In the genomic region with DNA sequence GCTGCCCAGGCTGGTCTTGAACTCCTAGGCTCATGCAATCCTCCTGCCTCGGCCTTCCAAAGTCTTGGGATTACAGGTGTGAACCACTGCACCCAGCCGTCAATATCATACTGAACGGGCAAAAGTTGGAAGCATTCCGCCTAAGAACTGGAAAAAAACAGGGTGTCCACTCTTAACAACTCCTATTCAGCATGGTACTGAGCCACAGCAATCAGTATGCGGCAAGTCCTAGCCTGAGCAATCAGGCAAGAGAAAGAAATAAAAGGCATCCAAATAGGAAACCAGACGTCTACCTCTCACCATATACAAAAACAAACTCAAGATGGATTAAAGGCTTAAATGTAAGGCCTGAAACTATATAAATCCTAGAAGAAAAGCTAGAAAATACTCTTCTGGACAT, we compare ENCODE assay signal across 15 cellular contexts.
DNase-seq lines count a peak whose midpoint lies in the region; ATAC-seq and TF ChIP-seq lines count a peak whose summit lies in the region.
"Had no signal": no experiment of that assay in that cellular context is flagged by ENCODE, and none has a peak within 500 bp of the region (broad histone marks: within the 10 kb centered on the region; RNA-seq: fewer than 3 reads in every experiment).

No MANE protein-coding gene starts in this region.

- H3K4me1 Mint-ChIP-seq in activated CD8-positive, alpha-beta T cell treated with anti-CD3 and anti-CD28 coated beads for 36 hours (ENCODE audit: low read depth), result peaks cover 66% of the 10 kb centered on the region
- peaks cover 63% of the 10 kb centered on the region for H3K4me1 Mint-ChIP-seq in activated CD8-positive, alpha-beta T cell treated with anti-CD3 and anti-CD28 coated beads, Interleukin-2, amount 10 ng/mL, durations not matched to agents 7 days and 5 days (ENCODE audit: low read depth)
- H3K4me1 Mint-ChIP-seq in activated naive CD8-positive, alpha-beta T cell treated with anti-CD3 and anti-CD28 coated beads for 36 hours, result peaks cover 56% of the 10 kb centered on the region

- TF ChIP-seq CTCF in activated CD8-positive, alpha-beta T cell treated with anti-CD3 and anti-CD28 coated beads for 36 hours (IDR thresholded peaks at IDR 0.05), result no peak
- TF ChIP-seq CTCF in foreskin keratinocyte (conservative IDR thresholded peaks at IDR 0.05) (no peak), thyroid gland (IDR thresholded peaks at IDR 0.05) (no peak)

- DNase-seq in activated CD8-positive, alpha-beta T cell treated with anti-CD3 and anti-CD28 coated beads for 36 hours, result no peak
- no peak for DNase-seq in activated CD8-positive, alpha-beta T cell treated with anti-CD3 and anti-CD28 coated beads, Interleukin-2, amount 10 ng/mL, durations not matched to agents 7 days and 5 days
- no peak for DNase-seq in activated naive CD8-positive, alpha-beta T cell treated with anti-CD3 and anti-CD28 coated beads for 36 hours
- DNase-seq in foreskin keratinocyte, result peak; percentile 54 to 82
- no peak for DNase-seq in thyroid gland
- no peak for DNase-seq in DMS153 treated with DMSO at 0.1 percent for 48 hours (lab: John Stamatoyannopoulos, UW; ENCODE audit: unreplicated experiment)
- DNase-seq in NCI-H1930 (lab: John Stamatoyannopoulos, UW), result no peak
- DNase-seq in NCI-H2081 (lab: John Stamatoyannopoulos, UW), result no peak
- DNase-seq: ACHN, endodermal cell, left lung, NCI-H1417, NCI-H345 had no signal

- ATAC-seq in activated CD8-positive, alpha-beta T cell treated with anti-CD3 and anti-CD28 coated beads for 36 hours, result no peak
- ATAC-seq in activated CD8-positive, alpha-beta T cell treated with anti-CD3 and anti-CD28 coated beads, Interleukin-2, amount 10 ng/mL, durations not matched to agents 7 days and 5 days, result no peak
- ATAC-seq in foreskin keratinocyte, result peak; percentile 38
- ATAC-seq: left lung; natural killer cell treated with Interleukin-12 subunit alpha and Interleukin-12 subunit beta and Interleukin-15 and Interleukin-18, amount 100 ng/mL, for 72 hours had no signal

- H3K27ac ChIP-seq in foreskin keratinocyte (peak overlapping the region; percentile 43), thyroid gland (peak overlapping the region in 2 of 3 donors; percentile 46 to 97)
- H3K27ac ChIP-seq: hepatocyte had no signal

- no peaks in the 10 kb centered on the region for H3K9me3 ChIP-seq in thyroid gland
- H3K9me3 ChIP-seq: left lung had no signal

- intact Hi-C loops in activated CD8-positive, alpha-beta T cell treated with anti-CD3 and anti-CD28 coated beads for 36 hours (cut with micrococcal nuclease), result no loop called here
- intact Hi-C loops in thyroid gland (cut with DNase I), result no loop called here

- CTCF ChIA-PET in activated CD8-positive, alpha-beta T cell treated with anti-CD3 and anti-CD28 coated beads for 36 hours (lab: Charles Lee), result interaction anchor here (1.0 to 5.5 kb wide), 5 partner anchors 12 to 131 kb away, joined by 4 to 18 read pairs (median 6); a partner anchor contains a TSS
- CTCF ChIA-PET in activated CD8-positive, alpha-beta T cell treated with anti-CD3 and anti-CD28 coated beads, Interleukin-2, amount 10 ng/mL, durations not matched to agents 7 days and 5 days (lab: Charles Lee), result interaction anchor here (1.1 to 6.4 kb wide), 2 partner anchors 17 to 130 kb away, joined by 3 to 62 read pairs; no protein-coding TSS in a partner anchor

- H3K27ac Mint-ChIP-seq in activated CD8-positive, alpha-beta T cell treated with anti-CD3 and anti-CD28 coated beads for 36 hours, result peak overlapping the region; percentile 3
- H3K27ac Mint-ChIP-seq in activated CD8-positive, alpha-beta T cell treated with anti-CD3 and anti-CD28 coated beads, Interleukin-2, amount 10 ng/mL, durations not matched to agents 7 days and 5 days, result no peak overlapping the region
- peak overlapping the region; percentile 67 for H3K27ac Mint-ChIP-seq in activated naive CD8-positive, alpha-beta T cell treated with anti-CD3 and anti-CD28 coated beads for 36 hours
- H3K27ac Mint-ChIP-seq: endodermal cell had no signal

- H3K4me1 ChIP-seq in foreskin keratinocyte (peaks cover 43% of the 10 kb centered on the region), thyroid gland (peaks cover 39 to 54% of the 10 kb centered on the region in 2 donors)

- H3K27me3 ChIP-seq in foreskin keratinocyte (no peaks in the 10 kb centered on the region), thyroid gland (no peaks in the 10 kb centered on the region)
- H3K27me3 ChIP-seq: hepatocyte, left lung had no signal

- H3K9me3 Mint-ChIP-seq in activated CD8-positive, alpha-beta T cell treated with anti-CD3 and anti-CD28 coated beads for 36 hours, result peaks cover 7% of the 10 kb centered on the region
- H3K9me3 Mint-ChIP-seq in activated CD8-positive, alpha-beta T cell treated with anti-CD3 and anti-CD28 coated beads, Interleukin-2, amount 10 ng/mL, durations not matched to agents 7 days and 5 days (ENCODE audit: insufficient read depth), result no peaks in the 10 kb centered on the region
- peaks cover 3% of the 10 kb centered on the region for H3K9me3 Mint-ChIP-seq in activated naive CD8-positive, alpha-beta T cell treated with anti-CD3 and anti-CD28 coated beads for 36 hours
- H3K9me3 Mint-ChIP-seq: natural killer cell treated with Interleukin-12 subunit alpha and Interleukin-12 subunit beta and Interleukin-15 and Interleukin-18, amount 100 ng/mL, for 72 hours had no signal

- no peaks in the 10 kb centered on the region for H3K27me3 Mint-ChIP-seq in activated CD8-positive, alpha-beta T cell treated with anti-CD3 and anti-CD28 coated beads for 36 hours
- no peaks in the 10 kb centered on the region for H3K27me3 Mint-ChIP-seq in activated CD8-positive, alpha-beta T cell treated with anti-CD3 and anti-CD28 coated beads, Interleukin-2, amount 10 ng/mL, durations not matched to agents 7 days and 5 days (ENCODE audit: low read depth)
- H3K27me3 Mint-ChIP-seq in activated naive CD8-positive, alpha-beta T cell treated with anti-CD3 and anti-CD28 coated beads for 36 hours, result no peaks in the 10 kb centered on the region
- H3K27me3 Mint-ChIP-seq: natural killer cell treated with Interleukin-12 subunit alpha and Interleukin-12 subunit beta and Interleukin-15 and Interleukin-18, amount 100 ng/mL, for 72 hours had no signal

- H3K36me3 Mint-ChIP-seq in activated CD8-positive, alpha-beta T cell treated with anti-CD3 and anti-CD28 coated beads for 36 hours (ENCODE audit: low read depth), result peaks cover 46% of the 10 kb centered on the region
- H3K36me3 Mint-ChIP-seq in activated CD8-positive, alpha-beta T cell treated with anti-CD3 and anti-CD28 coated beads, Interleukin-2, amount 10 ng/mL, durations not matched to agents 7 days and 5 days (ENCODE audit: low read depth), result peaks cover 41% of the 10 kb centered on the region
- peaks cover 53% of the 10 kb centered on the region for H3K36me3 Mint-ChIP-seq in activated naive CD8-positive, alpha-beta T cell treated with anti-CD3 and anti-CD28 coated beads for 36 hours

- no peak overlapping the region for H3K4me3 ChIP-seq in thyroid gland (replicated peaks in 1 of 3)
- H3K4me3 ChIP-seq: hepatocyte, left lung had no signal

- POLR2A ChIA-PET in activated CD8-positive, alpha-beta T cell treated with anti-CD3 and anti-CD28 coated beads for 36 hours (lab: Charles Lee), result interaction anchor here (1.2 to 1.4 kb wide), 2 partner anchors 14 to 120 kb away, joined by 3 to 4 read pairs; no protein-coding TSS in a partner anchor
- POLR2A ChIA-PET in activated CD8-positive, alpha-beta T cell treated with anti-CD3 and anti-CD28 coated beads, Interleukin-2, amount 10 ng/mL, durations not matched to agents 7 days and 5 days (lab: Charles Lee), result no interaction called here

- TF ChIP-seq POLR2A in thyroid gland (IDR thresholded peaks at IDR 0.05), result no peak

- no peak overlapping the region for H3K4me3 Mint-ChIP-seq in activated CD8-positive, alpha-beta T cell treated with anti-CD3 and anti-CD28 coated beads for 36 hours
- no peak overlapping the region for H3K4me3 Mint-ChIP-seq in activated CD8-positive, alpha-beta T cell treated with anti-CD3 and anti-CD28 coated beads, Interleukin-2, amount 10 ng/mL, durations not matched to agents 7 days and 5 days
- H3K4me3 Mint-ChIP-seq in activated naive CD8-positive, alpha-beta T cell treated with anti-CD3 and anti-CD28 coated beads for 36 hours, result peak overlapping the region; percentile 38
- H3K4me3 Mint-ChIP-seq: endodermal cell; natural killer cell treated with Interleukin-12 subunit alpha and Interleukin-12 subunit beta and Interleukin-15 and Interleukin-18, amount 100 ng/mL, for 72 hours had no signal

- H3K36me3 ChIP-seq in thyroid gland, result peaks cover 9 to 17% of the 10 kb centered on the region in 2 donors

- 96 to 97% methylated on average over 6 of the region's 6 CpGs for WGBS in thyroid gland, 2 donors

Comparison
In these comparisons a context has a peak if more than half of its experiments do, and no peak if none do; other contexts are left out.
1. DNase-seq: peak in foreskin keratinocyte (2 of 2); none in activated CD8-positive, alpha-beta T cell treated with anti-CD3 and anti-CD28 coated beads for 36 hours (single experiment), activated CD8-positive, alpha-beta T cell treated with anti-CD3 and anti-CD28 coated beads, Interleukin-2, amount 10 ng/mL, durations not matched to agents 7 days and 5 days (single experiment), activated naive CD8-positive, alpha-beta T cell treated with anti-CD3 and anti-CD28 coated beads for 36 hours (single experiment), thyroid gland (0 of 2), DMS153 treated with DMSO at 0.1 percent for 48 hours (single experiment), NCI-H1930 (0 of 2) and NCI-H2081 (0 of 2).